ENCODE assay signal across 20 cellular contexts in the genomic region with DNA sequence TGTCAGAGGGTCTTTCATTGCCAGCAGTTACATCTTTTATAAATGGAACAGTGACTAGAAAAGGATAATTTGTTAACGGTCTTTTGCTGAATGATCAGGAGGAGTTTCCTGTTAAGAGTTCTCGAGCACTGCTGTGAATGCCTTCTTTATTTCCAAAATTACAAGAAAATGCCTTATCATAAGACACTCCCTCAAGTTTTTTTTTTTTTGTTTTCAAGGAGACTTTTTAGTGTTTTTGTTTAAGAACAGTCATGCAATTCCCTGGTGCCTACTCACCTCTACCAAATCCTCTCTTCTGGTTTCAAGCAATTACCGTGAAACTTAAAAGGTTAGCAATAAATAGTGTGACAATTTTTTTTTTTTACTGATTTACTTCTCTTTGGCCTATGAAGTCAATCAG. TPM values are rescaled to one million over a fixed set of nuclear protein-coding genes. Genes with fewer than 3 reads are reported as not detected.
DNase-seq lines count a peak whose midpoint lies in the region; ATAC-seq, FAIRE-seq and TF ChIP-seq lines count a peak whose summit lies in the region.
"Had no signal": no experiment of that assay in that cellular context is flagged by ENCODE, and none has a peak within 500 bp of the region (broad histone marks: within the 10 kb centered on the region; RNA-seq: fewer than 3 reads in every experiment).

No MANE protein-coding gene starts in this region.

- H3K9me2 ChIP-seq in GM23338 (ENCODE audit: insufficient read depth): no peaks in the 10 kb centered on the region

- 0 out of 2 replicates have a peak, but pooled peaks cover 5% of the 10 kb centered on the region for H3K79me2 ChIP-seq in GM23338 (replicated peaks; ENCODE audit: insufficient read depth)

- no peak overlapping the region for H3K27ac Mint-ChIP-seq in GM23338
- H3K27ac Mint-ChIP-seq: CD14-positive monocyte had no signal

- H3K27me3 Mint-ChIP-seq in GM23338 (ENCODE audit: insufficient read depth, low read depth, poor library complexity): no peaks in the 10 kb centered on the region

- H3K4me3 ChIP-seq in SJSA1: no peak overlapping the region
- no peak overlapping the region for H3K4me3 ChIP-seq in choroid plexus epithelial cell (ENCODE audit: low read depth, low read length)
- H3K4me3 ChIP-seq in GM23338: no peak overlapping the region
- H3K4me3 ChIP-seq: MG63 had no signal

- intact Hi-C loops in sciatic nerve (cut with DNase I): loop anchor here (5.0 kb wide), 1 partner anchor 71 kb away; the partner anchor contains the start of gene PDZD9

- peak; percentile 28 for ATAC-seq in sciatic nerve
- no peak for ATAC-seq in GM23338
- ATAC-seq: HepG2 had no signal

- H3K36me3 Mint-ChIP-seq in GM23338 (ENCODE audit: low read depth): no peaks in the 10 kb centered on the region

- H3K9me3 Mint-ChIP-seq in GM23338: no peaks in the 10 kb centered on the region
- H3K9me3 Mint-ChIP-seq: CD14-positive monocyte had no signal

- DNase-seq in H54 (ENCODE audit: insufficient read length, low spot score) (no peak), SJSA1 (ENCODE audit: low read depth in 1 of 2, low spot score in 2 of 2) (no peak), choroid plexus epithelial cell (ENCODE audit: low read depth) (peak; percentile 14), sciatic nerve (ENCODE audit: low spot score) (no peak), NCI-H526 (lab: John Stamatoyannopoulos, UW) (no peak), GM12892 (ENCODE audit: insufficient read length) (no peak), GM23338 (ENCODE audit: low spot score) (no peak)
- DNase-seq: ACHN; AML-193; Caco-2; DMS153; MG63; NCI-H1092 treated with DMSO at 0.1 percent for 48 hours; NCI-H1694; NCI-H2107; NCI-H69; NK-92 treated with Interleukin-12 subunit alpha and Interleukin-12 subunit beta, amount 100 ng/mL, for 24 hours had no signal

- TF ChIP-seq CTCF in choroid plexus epithelial cell (conservative IDR thresholded peaks at IDR 0.05; ENCODE audit: low read depth, low read length) (no peak), GM23338 (conservative IDR thresholded peaks at IDR 0.05; ENCODE audit: low read depth in 2 of 2) (no peak)

- no peaks in the 10 kb centered on the region for H3K9me3 ChIP-seq in SJSA1 (replicated peaks)
- H3K9me3 ChIP-seq: Caco-2, MG63 had no signal

- H3K36me3 ChIP-seq in SJSA1 (0 out of 2 replicates have a peak, but pooled peaks cover 2% of the 10 kb centered on the region), GM23338 (ENCODE audit: insufficient read depth) (no peaks in the 10 kb centered on the region; the same call in 1 of the 2 replicates)

- H3K27me3 ChIP-seq in SJSA1 (replicated peaks) (no peaks in the 10 kb centered on the region), GM23338 (ENCODE audit: insufficient read depth) (no peaks in the 10 kb centered on the region)
- H3K27me3 ChIP-seq: MG63 had no signal

- H3K27ac ChIP-seq in SJSA1 (peak overlapping the region; percentile 96), GM23338 (ENCODE audit: low read depth) (no peak overlapping the region)

- H3K4me3 Mint-ChIP-seq in GM23338: no peak overlapping the region

- no peaks in the 10 kb centered on the region for H3F3A ChIP-seq in GM23338 (replicated peaks; ENCODE audit: low read depth)

- no peak overlapping the region for H2AFZ ChIP-seq in GM23338

- H3K4me1 Mint-ChIP-seq in GM23338: no peaks in the 10 kb centered on the region

- FAIRE-seq in H54 (lab: Jason Lieb, UNC) (peak; percentile 15), GM12892 (lab: Jason Lieb, UNC) (no peak)
- FAIRE-seq: HepG2 had no signal

- no peak overlapping the region for H3K4me2 ChIP-seq in GM23338

- no peak for TF ChIP-seq POLR2A in H54 (IDR thresholded peaks at IDR 0.05; ENCODE audit: low read depth, low read length)
- no peak for TF ChIP-seq POLR2A in GM12892 (IDR thresholded peaks at IDR 0.05; ENCODE audit: low read depth, low read length)

- H3K4me1 ChIP-seq in SJSA1 (replicated peaks) (peaks cover 48% of the 10 kb centered on the region), GM23338 (ENCODE audit: insufficient read depth) (peaks cover 4% of the 10 kb centered on the region)
- H3K4me1 ChIP-seq: Caco-2 had no signal

- peaks cover 13% of the 10 kb centered on the region; the same call in 1 of the 2 replicates for H4K20me1 ChIP-seq in GM23338 (replicated peaks; ENCODE audit: insufficient read depth)

TF ChIP-seq in GM23338, 12 proteins besides CTCF, POLR2A, EP300 and RAD21:
- TF ChIP-seq EZH2 (IDR thresholded peaks at IDR 0.05; ENCODE audit: low read depth, unreplicated experiment) (no peak), CREB1 (CRISPR knock-in tag; IDR thresholded peaks at IDR 0.05; ENCODE audit: low read depth) (no peak), ETS1 (IDR thresholded peaks at IDR 0.05) (no peak), EZH2phosphoT487 (IDR thresholded peaks at IDR 0.05; ENCODE audit: unreplicated experiment) (no peak), ZNF462 (CRISPR knock-in tag; IDR thresholded peaks at IDR 0.05) (no peak), ZNF114 (CRISPR knock-in tag; IDR thresholded peaks at IDR 0.05) (no peak), JUNB (IDR thresholded peaks at IDR 0.05; ENCODE audit: unreplicated experiment) (no peak), ZNF331 (CRISPR knock-in tag; IDR thresholded peaks at IDR 0.05; ENCODE audit: low read depth) (no peak)

RNA-seq across cellular contexts. Expression of gene VWA3A, which starts 19.0 kb away (rescaled TPM):
- total RNA-seq in SJSA1 (2014; rRNA removed; shearing (Covaris generic)): not detected in 2 replicates
- 0.71 TPM for total RNA-seq in sciatic nerve
- polyA plus RNA-seq in GM12892 (2012; ENCODE audit: missing spikeins): 0.19 TPM
- 0.45 TPM in 1 of 2 replicates, not detected in the other for total RNA-seq in GM23338 (2014; rRNA removed; shearing (Covaris generic))
- not detected in 2 replicates for polyA plus RNA-seq in GM23338 (2016; fragmentation: Nextera tagmentation; extraction: Ambion mirVana)
- total RNA-seq: Caco-2, OCI-LY7 had no signal
- polyA plus RNA-seq: CD14-positive monocyte had no signal
